ENCODE assay signal across 29 cellular contexts in the genomic region with DNA sequence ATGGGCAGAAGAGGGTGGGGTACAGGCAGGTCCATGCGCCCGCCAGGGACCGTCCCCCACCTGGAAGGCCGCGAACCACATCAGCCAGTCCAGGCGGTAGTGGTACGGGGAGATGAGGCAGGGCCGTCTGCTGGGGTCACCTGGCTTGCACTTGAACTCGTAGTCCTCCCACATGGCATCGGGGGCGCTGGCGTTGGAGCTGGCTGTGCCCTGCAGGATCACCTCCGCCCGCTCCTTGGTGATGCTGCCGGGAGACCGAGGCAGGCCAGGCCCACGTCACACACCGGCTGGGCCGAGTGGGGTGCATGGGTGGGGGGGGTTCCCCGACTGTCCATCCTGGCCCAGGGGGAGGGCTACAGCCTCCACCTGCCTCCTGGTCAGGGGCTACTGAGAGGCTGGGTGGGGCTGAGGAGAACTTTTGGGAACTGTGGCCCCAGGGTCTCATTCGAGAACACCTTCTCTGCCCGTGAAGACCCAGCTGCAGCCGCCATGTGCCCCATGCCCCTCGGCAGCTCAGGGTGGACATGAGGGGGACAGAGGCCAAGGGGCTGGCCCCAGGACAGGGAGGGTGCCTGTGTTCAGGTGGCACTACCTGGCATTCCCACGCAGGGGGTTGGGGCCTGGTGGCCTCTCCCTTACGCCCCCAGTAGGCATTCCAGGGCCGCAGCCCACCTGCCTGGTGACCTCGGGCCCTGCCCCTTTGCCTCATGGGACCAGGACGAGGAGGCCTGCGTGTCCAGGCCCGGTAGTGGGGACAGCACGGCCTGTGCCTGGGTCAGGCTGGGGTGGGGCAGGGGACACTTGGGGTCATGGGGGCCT.
"Had no signal": no experiment of that assay in that cellular context is flagged by ENCODE, and none has a peak within 500 bp of the region (broad histone marks: within the 10 kb centered on the region; RNA-seq: fewer than 3 reads in every experiment).

No MANE protein-coding gene starts in this region.

- ATAC-seq: activated CD8-positive, alpha-beta T cell treated with anti-CD3 and anti-CD28 coated beads for 36 hours; activated naive CD8-positive, alpha-beta T cell treated with anti-CD3 and anti-CD28 coated beads, Interleukin-2, amount 50 U/mL, for 24 hours; K562; PC-3; T-helper 17 cell had no signal

- H3K27ac Mint-ChIP-seq: activated CD8-positive, alpha-beta T cell treated with anti-CD3 and anti-CD28 coated beads for 36 hours; activated naive CD4-positive, alpha-beta T cell treated with anti-CD3 and anti-CD28 coated beads, Interleukin-2, amount 50 U/mL, for 24 hours; activated naive CD8-positive, alpha-beta T cell treated with anti-CD3 and anti-CD28 coated beads, Interleukin-2, amount 50 U/mL, for 24 hours; activated T-cell treated with anti-CD3 and anti-CD28 coated beads, Interleukin-2, amount 50 U/mL, for 24 hours; activated T-helper 1 cell treated with anti-CD3 and anti-CD28 coated beads, Interleukin-12 subunit alpha, Interleukin-12 subunit beta, Interleukin-2, Interleukin-4 antibody, amounts not matched to agents 30 ng/mL and 10 ng/mL and 1 ng/mL, durations not matched to agents 14 hours and 24 hours and 36 hours; brain; T-helper 17 cell had no signal

- H3K9me3 Mint-ChIP-seq: activated CD8-positive, alpha-beta T cell treated with anti-CD3 and anti-CD28 coated beads for 36 hours; activated naive CD4-positive, alpha-beta T cell treated with anti-CD3 and anti-CD28 coated beads, Interleukin-2, amount 50 U/mL, for 24 hours; activated naive CD8-positive, alpha-beta T cell treated with anti-CD3 and anti-CD28 coated beads, Interleukin-2, amount 50 U/mL, for 24 hours; activated T-cell treated with anti-CD3 and anti-CD28 coated beads, Interleukin-2, amount 50 U/mL, for 24 hours; activated T-helper 1 cell treated with anti-CD3 and anti-CD28 coated beads, Interleukin-12 subunit alpha, Interleukin-12 subunit beta, Interleukin-2, Interleukin-4 antibody, amounts not matched to agents 30 ng/mL and 10 ng/mL and 1 ng/mL, durations not matched to agents 14 hours and 24 hours and 36 hours had no signal

- FAIRE-seq: astrocyte, K562, RCC 7860 had no signal

- DNase-seq: activated CD4-positive, alpha-beta T cell treated with anti-CD3 and anti-CD28 coated beads, Interleukin-2, amount 50 U/mL, for 1 hour; activated CD4-positive, CD25-positive, alpha-beta regulatory T cell; activated CD8-positive, alpha-beta T cell treated with anti-CD3 and anti-CD28 coated beads for 36 hours; activated effector memory CD4-positive, alpha-beta T cell treated with Interleukin-2 at 50 U/mL for 16 hours; activated naive CD4-positive, alpha-beta T cell; activated naive CD8-positive, alpha-beta T cell treated with anti-CD3 and anti-CD28 coated beads, Interleukin-2, amount 50 U/mL, for 24 hours; activated T-cell treated with anti-CD3 and anti-CD28 coated beads, Interleukin-2, amount 50 U/mL, for 24 hours; amniotic stem cell; Karpas-422; MM.1S; NCI-H1105; NCI-H1436; NCI-H1694 treated with DMSO at 0.1 percent for 48 hours; NCI-H2029 treated with DMSO at 0.1 percent for 48 hours; NCI-H345; NCI-H510A; NCI-H69; NK-92 treated with Interleukin-12 subunit alpha and Interleukin-12 subunit beta, amount 100 ng/mL, for 24 hours; PC-3; SIG-M5; T-helper 17 cell; T-helper 9 cell had no signal

- H3K4me3 Mint-ChIP-seq: activated CD8-positive, alpha-beta T cell treated with anti-CD3 and anti-CD28 coated beads for 36 hours; activated naive CD4-positive, alpha-beta T cell treated with anti-CD3 and anti-CD28 coated beads, Interleukin-2, amount 50 U/mL, for 24 hours; activated naive CD8-positive, alpha-beta T cell treated with anti-CD3 and anti-CD28 coated beads, Interleukin-2, amount 50 U/mL, for 24 hours; activated T-cell treated with anti-CD3 and anti-CD28 coated beads, Interleukin-2, amount 50 U/mL, for 24 hours; activated T-helper 1 cell treated with anti-CD3 and anti-CD28 coated beads, Interleukin-12 subunit alpha, Interleukin-12 subunit beta, Interleukin-2, Interleukin-4 antibody, amounts not matched to agents 30 ng/mL and 10 ng/mL and 1 ng/mL, durations not matched to agents 14 hours and 24 hours and 36 hours; brain; T-helper 17 cell had no signal

- H3K4me3 ChIP-seq: K562 had no signal

- H3K4me1 Mint-ChIP-seq: activated naive CD4-positive, alpha-beta T cell treated with anti-CD3 and anti-CD28 coated beads, Interleukin-2, amount 50 U/mL, for 24 hours; activated naive CD8-positive, alpha-beta T cell treated with anti-CD3 and anti-CD28 coated beads, Interleukin-2, amount 50 U/mL, for 24 hours; brain; T-helper 17 cell had no signal

- H3K27me3 Mint-ChIP-seq: activated CD8-positive, alpha-beta T cell treated with anti-CD3 and anti-CD28 coated beads for 36 hours; activated naive CD4-positive, alpha-beta T cell treated with anti-CD3 and anti-CD28 coated beads, Interleukin-2, amount 50 U/mL, for 24 hours; activated naive CD8-positive, alpha-beta T cell treated with anti-CD3 and anti-CD28 coated beads, Interleukin-2, amount 50 U/mL, for 24 hours; activated T-cell treated with anti-CD3 and anti-CD28 coated beads, Interleukin-2, amount 50 U/mL, for 24 hours; T-helper 17 cell had no signal

- H3K27ac ChIP-seq: VCaP had no signal
